11 cellular contexts compared by ENCODE assay signal in genomic region chr13:46639033-46639981, GRCh38.
DNase-seq lines count a peak whose midpoint lies in the region; ATAC-seq and TF ChIP-seq lines count a peak whose summit lies in the region.
"Had no signal": no experiment of that assay in that cellular context is flagged by ENCODE, and none has a peak within 500 bp of the region (broad histone marks: within the 10 kb centered on the region; RNA-seq: fewer than 3 reads in every experiment).

No MANE protein-coding gene starts in this region.

- 64 to 72% methylated on average over 3 to 5 of the region's 5 CpGs for WGBS in transverse colon (ENCODE audit: low coverage in 1 of 2), 2 donors

- no peak for TF ChIP-seq EP300 in transverse colon (IDR thresholded peaks at IDR 0.05; ENCODE audit: low read depth)

- peaks cover 12 to 48% (median 15%) of the 10 kb centered on the region in 4 donors for H3K4me1 ChIP-seq in transverse colon

- H3K36me3 ChIP-seq in transverse colon (no peaks in the 10 kb centered on the region), WERI-Rb-1 (peaks cover 2% of the 10 kb centered on the region; the same call in 1 of the 2 replicates)

- peaks cover 60% of the 10 kb centered on the region for H3K4me1 Mint-ChIP-seq in activated T-cell treated with anti-CD3 and anti-CD28 coated beads, Interleukin-2, amount 50 U/mL, for 4 hours (ENCODE audit: low read depth)

- H3K4me3 Mint-ChIP-seq in activated T-cell treated with anti-CD3 and anti-CD28 coated beads, Interleukin-2, amount 50 U/mL, for 4 hours, result no peak overlapping the region
- H3K4me3 Mint-ChIP-seq: activated CD4-positive, alpha-beta memory T cell treated with anti-CD3 and anti-CD28 coated beads, Interleukin-2, amount 10 ng/mL, durations not matched to agents 7 days and 5 days had no signal

- H3K27me3 ChIP-seq in transverse colon, result no peaks in the 10 kb centered on the region
- no peaks in the 10 kb centered on the region for H3K27me3 ChIP-seq in WERI-Rb-1 (ENCODE audit: insufficient read depth, low read depth, severe bottlenecking)
- H3K27me3 ChIP-seq: BLaER1, foreskin keratinocyte had no signal

- peaks cover 12% of the 10 kb centered on the region for H3K36me3 Mint-ChIP-seq in activated T-cell treated with anti-CD3 and anti-CD28 coated beads, Interleukin-2, amount 50 U/mL, for 4 hours (ENCODE audit: insufficient read depth)

- H3K27ac ChIP-seq in transverse colon (peak overlapping the region; percentile 14 to 56 (median 34)), WERI-Rb-1 (no peak overlapping the region)
- H3K27ac ChIP-seq: BLaER1, foreskin keratinocyte had no signal

- H3K9me3 Mint-ChIP-seq in activated T-cell treated with anti-CD3 and anti-CD28 coated beads, Interleukin-2, amount 50 U/mL, for 4 hours, result no peaks in the 10 kb centered on the region
- H3K9me3 Mint-ChIP-seq: activated CD4-positive, alpha-beta memory T cell treated with anti-CD3 and anti-CD28 coated beads, Interleukin-2, amount 10 ng/mL, durations not matched to agents 7 days and 5 days had no signal

- no peaks in the 10 kb centered on the region for H3K27me3 Mint-ChIP-seq in activated T-cell treated with anti-CD3 and anti-CD28 coated beads, Interleukin-2, amount 50 U/mL, for 4 hours (ENCODE audit: low read depth)
- H3K27me3 Mint-ChIP-seq: activated CD4-positive, alpha-beta memory T cell treated with anti-CD3 and anti-CD28 coated beads, Interleukin-2, amount 10 ng/mL, durations not matched to agents 7 days and 5 days had no signal

- H3K9me3 ChIP-seq in transverse colon (no peaks in the 10 kb centered on the region), WERI-Rb-1 (ENCODE audit: severe bottlenecking) (no peaks in the 10 kb centered on the region)

- no peak for TF ChIP-seq POLR2A in transverse colon (IDR thresholded peaks at IDR 0.05)

- DNase-seq in Right ventricle myocardium inferior (ENCODE audit: missing footprints), result no peak
- DNase-seq in Right ventricle myocardium superior, result no peak
- DNase-seq in astrocyte of the hippocampus (ENCODE audit: low read depth, low spot score), result peak; percentile 27
- no peak for DNase-seq in transverse colon
- DNase-seq in COLO668 (lab: John Stamatoyannopoulos, UW; ENCODE audit: unreplicated experiment), result no peak
- DNase-seq in activated T-cell treated with anti-CD3 and anti-CD28 coated beads, Interleukin-2, amount 50 U/mL, for 4 hours, result no peak
- no peak for DNase-seq in WERI-Rb-1
- DNase-seq: activated CD4-positive, alpha-beta memory T cell treated with anti-CD3 and anti-CD28 coated beads, Interleukin-2, amount 10 ng/mL, durations not matched to agents 7 days and 5 days; foreskin keratinocyte had no signal

- intact Hi-C loops in Right ventricle myocardium inferior (cut with DNase I), result no loop called here
- intact Hi-C loops in Right ventricle myocardium superior (cut with DNase I), result no loop called here
- intact Hi-C loops in transverse colon (cut with DNase I; ENCODE audit: low total_unique reads), result no loop called here

- in situ Hi-C loops in transverse colon (cut with MboI; ENCODE audit: low pct_ligation_motif_present in 1 of 4, low pct_unique_long_range_greater_than_20kb in 1 of 4, low sequenced_read_pairs in 3 of 4), result no loop called here

- ATAC-seq in Right ventricle myocardium inferior (peak; percentile 9), Right ventricle myocardium superior (ENCODE audit: poor library complexity) (no peak), HG02885 (IDR thresholded peaks at IDR 0.05; ENCODE audit: poor library complexity, unreplicated experiment) (peak; percentile 83)
- no peak for ATAC-seq in activated T-cell treated with anti-CD3 and anti-CD28 coated beads, Interleukin-2, amount 50 U/mL, for 4 hours
- ATAC-seq: foreskin keratinocyte had no signal

- no peak for TF ChIP-seq CTCF in transverse colon (IDR thresholded peaks at IDR 0.05)
- TF ChIP-seq CTCF in WERI-Rb-1 (IDR thresholded peaks at IDR 0.05; ENCODE audit: low read depth, low read length), result no peak

- H3K4me3 ChIP-seq in transverse colon (no peak overlapping the region), WERI-Rb-1 (ENCODE audit: low read depth, low read length) (no peak overlapping the region)
- H3K4me3 ChIP-seq: BLaER1 had no signal

Comparison
In these comparisons a context has a peak if more than half of its experiments do, and no peak if none do; other contexts are left out.
1. ATAC-seq: peak in Right ventricle myocardium inferior (single experiment) and HG02885 (single experiment); none in Right ventricle myocardium superior (single experiment) and activated T-cell treated with anti-CD3 and anti-CD28 coated beads, Interleukin-2, amount 50 U/mL, for 4 hours (0 of 2).